ENCODE assay signal across 1 cellular context in the genomic region with DNA sequence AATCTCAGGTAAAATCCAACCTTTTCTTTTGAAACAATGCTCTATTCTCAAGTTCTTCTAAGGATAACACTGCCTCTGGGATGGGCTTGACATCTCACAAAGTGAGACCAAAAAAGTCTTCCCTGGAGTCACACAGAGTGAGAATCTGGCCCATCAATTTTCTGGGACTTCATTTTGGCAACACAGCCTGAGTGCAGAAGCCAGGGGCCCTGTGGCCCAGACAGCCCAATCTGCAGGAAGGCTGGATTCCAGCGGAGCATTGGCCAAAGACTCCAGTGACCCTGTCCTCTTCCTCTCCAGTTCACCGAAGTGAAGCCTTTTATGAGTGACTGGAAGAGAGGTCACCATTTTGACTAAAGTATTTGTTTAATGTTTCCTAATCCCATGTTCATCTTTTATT.
TF ChIP-seq lines count a peak whose summit lies in the region.

No MANE protein-coding gene starts in this region.

TF ChIP-seq in GM23338, 12 proteins besides CTCF, POLR2A, EP300 and RAD21 (continued from another document):
- no peak for TF ChIP-seq EZH2 (IDR thresholded peaks at IDR 0.05; ENCODE audit: low read depth, unreplicated experiment)
- no peak for TF ChIP-seq ZNF114 (CRISPR knock-in tag; IDR thresholded peaks at IDR 0.05)
- no peak for TF ChIP-seq CREB1 (CRISPR knock-in tag; IDR thresholded peaks at IDR 0.05; ENCODE audit: low read depth)
- TF ChIP-seq STAT1 (IDR thresholded peaks at IDR 0.05; ENCODE audit: unreplicated experiment), result no peak
- TF ChIP-seq, protein P1, sequence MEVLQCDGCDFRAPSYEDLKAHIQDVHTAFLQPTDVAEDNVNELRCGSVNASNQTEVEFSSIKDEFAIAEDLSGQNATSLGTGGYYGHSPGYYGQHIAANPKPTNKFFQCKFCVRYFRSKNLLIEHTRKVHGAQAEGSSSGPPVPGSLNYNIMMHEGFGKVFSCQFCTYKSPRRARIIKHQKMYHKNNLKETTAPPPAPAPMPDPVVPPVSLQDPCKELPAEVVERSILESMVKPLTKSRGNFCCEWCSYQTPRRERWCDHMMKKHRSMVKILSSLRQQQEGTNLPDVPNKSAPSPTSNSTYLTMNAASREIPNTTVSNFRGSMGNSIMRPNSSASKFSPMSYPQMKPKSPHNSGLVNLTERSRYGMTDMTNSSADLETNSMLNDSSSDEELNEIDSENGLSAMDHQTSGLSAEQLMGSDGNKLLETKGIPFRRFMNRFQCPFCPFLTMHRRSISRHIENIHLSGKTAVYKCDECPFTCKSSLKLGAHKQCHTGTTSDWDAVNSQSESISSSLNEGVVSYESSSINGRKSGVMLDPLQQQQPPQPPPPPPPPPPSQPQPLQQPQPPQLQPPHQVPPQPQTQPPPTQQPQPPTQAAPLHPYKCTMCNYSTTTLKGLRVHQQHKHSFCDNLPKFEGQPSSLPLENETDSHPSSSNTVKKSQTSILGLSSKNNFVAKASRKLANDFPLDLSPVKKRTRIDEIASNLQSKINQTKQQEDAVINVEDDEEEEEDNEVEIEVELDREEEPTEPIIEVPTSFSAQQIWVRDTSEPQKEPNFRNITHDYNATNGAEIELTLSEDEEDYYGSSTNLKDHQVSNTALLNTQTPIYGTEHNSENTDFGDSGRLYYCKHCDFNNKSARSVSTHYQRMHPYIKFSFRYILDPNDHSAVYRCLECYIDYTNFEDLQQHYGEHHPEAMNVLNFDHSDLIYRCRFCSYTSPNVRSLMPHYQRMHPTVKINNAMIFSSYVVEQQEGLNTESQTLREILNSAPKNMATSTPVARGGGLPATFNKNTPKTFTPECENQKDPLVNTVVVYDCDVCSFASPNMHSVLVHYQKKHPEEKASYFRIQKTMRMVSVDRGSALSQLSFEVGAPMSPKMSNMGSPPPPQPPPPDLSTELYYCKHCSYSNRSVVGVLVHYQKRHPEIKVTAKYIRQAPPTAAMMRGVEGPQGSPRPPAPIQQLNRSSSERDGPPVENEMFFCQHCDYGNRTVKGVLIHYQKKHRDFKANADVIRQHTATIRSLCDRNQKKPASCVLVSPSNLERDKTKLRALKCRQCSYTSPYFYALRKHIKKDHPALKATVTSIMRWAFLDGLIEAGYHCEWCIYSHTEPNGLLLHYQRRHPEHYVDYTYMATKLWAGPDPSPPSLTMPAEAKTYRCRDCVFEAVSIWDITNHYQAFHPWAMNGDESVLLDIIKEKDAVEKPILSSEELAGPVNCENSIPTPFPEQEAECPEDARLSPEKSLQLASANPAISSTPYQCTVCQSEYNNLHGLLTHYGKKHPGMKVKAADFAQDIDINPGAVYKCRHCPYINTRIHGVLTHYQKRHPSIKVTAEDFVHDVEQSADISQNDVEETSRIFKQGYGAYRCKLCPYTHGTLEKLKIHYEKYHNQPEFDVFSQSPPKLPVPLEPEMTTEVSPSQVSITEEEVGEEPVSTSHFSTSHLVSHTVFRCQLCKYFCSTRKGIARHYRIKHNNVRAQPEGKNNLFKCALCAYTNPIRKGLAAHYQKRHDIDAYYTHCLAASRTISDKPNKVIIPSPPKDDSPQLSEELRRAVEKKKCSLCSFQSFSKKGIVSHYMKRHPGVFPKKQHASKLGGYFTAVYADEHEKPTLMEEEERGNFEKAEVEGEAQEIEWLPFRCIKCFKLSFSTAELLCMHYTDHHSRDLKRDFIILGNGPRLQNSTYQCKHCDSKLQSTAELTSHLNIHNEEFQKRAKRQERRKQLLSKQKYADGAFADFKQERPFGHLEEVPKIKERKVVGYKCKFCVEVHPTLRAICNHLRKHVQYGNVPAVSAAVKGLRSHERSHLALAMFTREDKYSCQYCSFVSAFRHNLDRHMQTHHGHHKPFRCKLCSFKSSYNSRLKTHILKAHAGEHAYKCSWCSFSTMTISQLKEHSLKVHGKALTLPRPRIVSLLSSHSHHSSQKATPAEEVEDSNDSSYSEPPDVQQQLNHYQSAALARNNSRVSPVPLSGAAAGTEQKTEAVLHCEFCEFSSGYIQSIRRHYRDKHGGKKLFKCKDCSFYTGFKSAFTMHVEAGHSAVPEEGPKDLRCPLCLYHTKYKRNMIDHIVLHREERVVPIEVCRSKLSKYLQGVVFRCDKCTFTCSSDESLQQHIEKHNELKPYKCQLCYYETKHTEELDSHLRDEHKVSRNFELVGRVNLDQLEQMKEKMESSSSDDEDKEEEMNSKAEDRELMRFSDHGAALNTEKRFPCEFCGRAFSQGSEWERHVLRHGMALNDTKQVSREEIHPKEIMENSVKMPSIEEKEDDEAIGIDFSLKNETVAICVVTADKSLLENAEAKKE (CRISPR knock-in tag; IDR thresholded peaks at IDR 0.05), result no peak
- TF ChIP-seq JUNB (IDR thresholded peaks at IDR 0.05; ENCODE audit: unreplicated experiment), result no peak
TF ChIP-seq in GM23338: peak in this region for 0.
